Comparison of ENCODE assay signal across 1 cellular context in the genomic region with DNA sequence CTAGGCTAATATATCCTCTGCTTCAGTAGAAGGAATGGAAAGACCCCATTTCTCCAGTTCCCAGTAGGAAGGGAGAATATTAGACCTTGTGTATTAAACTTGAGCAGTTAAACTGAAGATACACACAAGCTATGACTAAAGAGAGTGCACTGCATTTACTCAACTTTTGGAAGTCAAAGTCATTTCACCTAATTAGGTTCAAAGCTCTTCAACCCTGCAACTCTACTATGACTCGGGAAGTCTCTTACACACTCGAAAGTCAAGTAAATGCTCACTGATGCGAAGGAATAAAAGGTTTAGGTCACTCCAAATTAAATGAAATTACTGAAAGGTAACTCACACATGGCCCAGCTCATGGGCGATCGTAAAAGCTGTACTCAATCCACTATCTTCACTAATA.
A peak's percentile ranks its signal among the peaks of the same experiment; 100 is the strongest.
TF ChIP-seq lines count a peak whose summit lies in the region.

No MANE protein-coding gene starts in this region.

TF ChIP-seq in GM12878, 131 proteins besides CTCF, POLR2A, EP300 and RAD21:
- peak; percentile 5; the same call in 1 of the 2 replicates for TF ChIP-seq NFXL1 (IDR thresholded peaks at IDR 0.05; ENCODE audit: borderline replicate concordance)
- no peak for TF ChIP-seq RUNX3 (IDR thresholded peaks at IDR 0.05; ENCODE audit: low read length)
